8 cellular contexts compared by ENCODE assay signal in the genomic region with DNA sequence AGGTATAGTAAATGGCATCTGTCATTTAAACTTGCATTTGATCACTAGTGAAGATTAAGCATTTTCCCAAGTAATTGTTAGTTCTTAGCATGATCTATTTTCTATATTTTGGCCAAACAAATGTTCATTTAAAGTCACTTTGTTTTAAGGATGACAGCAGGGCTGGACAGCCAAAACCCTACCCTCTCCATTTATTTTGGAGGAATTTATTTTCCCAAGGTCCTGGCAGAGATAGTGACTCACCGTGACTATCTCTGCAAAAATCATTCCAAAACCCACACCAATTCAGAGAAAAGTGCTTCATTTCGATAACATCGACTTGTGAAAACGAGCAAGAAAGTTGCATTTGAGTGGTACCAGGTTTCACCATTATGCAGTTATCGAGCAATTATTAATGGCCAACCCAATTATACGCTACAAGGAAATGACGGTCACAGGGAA. TPM values are rescaled to one million over a fixed set of nuclear protein-coding genes. Genes with fewer than 3 reads are reported as not detected.
DNase-seq lines count a peak whose midpoint lies in the region; ATAC-seq and TF ChIP-seq lines count a peak whose summit lies in the region.

No MANE protein-coding gene starts in this region.

- peak overlapping the region; percentile 93 for H3K27ac ChIP-seq in CD4-positive, CD25-positive, alpha-beta regulatory T cell (ENCODE audit: insufficient read depth, low read length, poor library complexity, severe bottlenecking)
- H3K27ac ChIP-seq in layer of hippocampus (ENCODE audit: low read depth, low read length) (peak overlapping the region; percentile 89), thymus (ENCODE audit: low read depth) (peak overlapping the region; percentile 91)

- H3K4me1 Mint-ChIP-seq in CD4-positive, CD25-positive, alpha-beta regulatory T cell = peaks cover 4 to 43% (median 32%) of the 10 kb centered on the region in 4 donors
- H3K4me1 Mint-ChIP-seq in HFFc6 (ENCODE audit: low read depth) = peaks cover 29% of the 10 kb centered on the region
- H3K4me1 Mint-ChIP-seq in activated naive CD8-positive, alpha-beta T cell treated with anti-CD3 and anti-CD28 coated beads, Interleukin-2, amount 10 ng/mL, durations not matched to agents 7 days and 5 days = peaks cover 24% of the 10 kb centered on the region

- no peaks in the 10 kb centered on the region for H3K27me3 Mint-ChIP-seq in CD4-positive, CD25-positive, alpha-beta regulatory T cell
- H3K27me3 Mint-ChIP-seq in HFFc6 (ENCODE audit: insufficient read depth) = peaks cover 7% of the 10 kb centered on the region
- H3K27me3 Mint-ChIP-seq in activated naive CD8-positive, alpha-beta T cell treated with anti-CD3 and anti-CD28 coated beads, Interleukin-2, amount 10 ng/mL, durations not matched to agents 7 days and 5 days = no peaks in the 10 kb centered on the region

- POLR2A ChIA-PET in activated naive CD8-positive, alpha-beta T cell treated with anti-CD3 and anti-CD28 coated beads, Interleukin-2, amount 10 ng/mL, durations not matched to agents 7 days and 5 days (lab: Charles Lee) = interaction anchor here (0.9 to 2.5 kb wide), 9 partner anchors 9 to 999 kb away, joined by 3 to 16 read pairs (median 4); a partner anchor contains a TSS

- no peaks in the 10 kb centered on the region for H3K36me3 Mint-ChIP-seq in CD4-positive, CD25-positive, alpha-beta regulatory T cell
- H3K36me3 Mint-ChIP-seq in HFFc6 (ENCODE audit: low read depth) = no peaks in the 10 kb centered on the region
- no peaks in the 10 kb centered on the region for H3K36me3 Mint-ChIP-seq in activated naive CD8-positive, alpha-beta T cell treated with anti-CD3 and anti-CD28 coated beads, Interleukin-2, amount 10 ng/mL, durations not matched to agents 7 days and 5 days

- peak overlapping the region; percentile 92 to 98 (median 94) for H3K4me3 Mint-ChIP-seq in CD4-positive, CD25-positive, alpha-beta regulatory T cell
- H3K4me3 Mint-ChIP-seq in HFFc6 = peak overlapping the region; percentile 94
- H3K4me3 Mint-ChIP-seq in activated naive CD8-positive, alpha-beta T cell treated with anti-CD3 and anti-CD28 coated beads, Interleukin-2, amount 10 ng/mL, durations not matched to agents 7 days and 5 days = peak overlapping the region; percentile 90

- no peak for DNase-seq in CD4-positive, CD25-positive, alpha-beta regulatory T cell
- peak; percentile 32 for DNase-seq in HFFc6
- no peak for DNase-seq in activated naive CD8-positive, alpha-beta T cell treated with anti-CD3 and anti-CD28 coated beads, Interleukin-2, amount 10 ng/mL, durations not matched to agents 7 days and 5 days
- no peak for DNase-seq in HT-29 (ENCODE audit: low spot score)
- no peak for DNase-seq in NCI-H187 treated with DMSO at 0.1 percent for 48 hours (lab: John Stamatoyannopoulos, UW)

- TF ChIP-seq CTCF in HFFc6 (IDR thresholded peaks at IDR 0.05) = no peak

- H3K9me3 Mint-ChIP-seq in CD4-positive, CD25-positive, alpha-beta regulatory T cell = peaks cover 0 to 2% (median 0%) of the 10 kb centered on the region in 7 donors
- no peaks in the 10 kb centered on the region for H3K9me3 Mint-ChIP-seq in HFFc6
- no peaks in the 10 kb centered on the region for H3K9me3 Mint-ChIP-seq in activated naive CD8-positive, alpha-beta T cell treated with anti-CD3 and anti-CD28 coated beads, Interleukin-2, amount 10 ng/mL, durations not matched to agents 7 days and 5 days

- 1% methylated on average over 7 of the region's 7 CpGs for WGBS in thymus

- ATAC-seq in CD4-positive, CD25-positive, alpha-beta regulatory T cell (ENCODE audit: low read depth in 2 of 2) = no peak
- ATAC-seq in activated naive CD8-positive, alpha-beta T cell treated with anti-CD3 and anti-CD28 coated beads, Interleukin-2, amount 10 ng/mL, durations not matched to agents 7 days and 5 days (ENCODE audit: low read depth) = no peak
- no peak for ATAC-seq in HG02678 (IDR thresholded peaks at IDR 0.05; ENCODE audit: unreplicated experiment)

- no peaks in the 10 kb centered on the region for H3K9me3 ChIP-seq in CD4-positive, CD25-positive, alpha-beta regulatory T cell (ENCODE audit: control insufficient read depth in 2 of 2, low read length in 2 of 2)
- no peaks in the 10 kb centered on the region for H3K9me3 ChIP-seq in thymus (ENCODE audit: control insufficient read depth)

- H3K4me3 ChIP-seq in CD4-positive, CD25-positive, alpha-beta regulatory T cell (ENCODE audit: low read depth, low read length) = peak overlapping the region; percentile 96
- peak overlapping the region; percentile 84 for H3K4me3 ChIP-seq in thymus (ENCODE audit: low read length)

- peak overlapping the region; percentile 96 for H3K27ac Mint-ChIP-seq in CD4-positive, CD25-positive, alpha-beta regulatory T cell
- H3K27ac Mint-ChIP-seq in HFFc6 = peak overlapping the region; percentile 94
- peak overlapping the region; percentile 91 for H3K27ac Mint-ChIP-seq in activated naive CD8-positive, alpha-beta T cell treated with anti-CD3 and anti-CD28 coated beads, Interleukin-2, amount 10 ng/mL, durations not matched to agents 7 days and 5 days

- no peaks in the 10 kb centered on the region for H3K27me3 ChIP-seq in CD4-positive, CD25-positive, alpha-beta regulatory T cell (ENCODE audit: control insufficient read depth, insufficient read depth, low read length)
- H3K27me3 ChIP-seq in layer of hippocampus (ENCODE audit: control insufficient read depth, insufficient read depth, low read length) (no peaks in the 10 kb centered on the region), thymus (ENCODE audit: control insufficient read depth, insufficient read depth) (no peaks in the 10 kb centered on the region)

- peaks cover 22% of the 10 kb centered on the region for H3K4me1 ChIP-seq in CD4-positive, CD25-positive, alpha-beta regulatory T cell (ENCODE audit: control insufficient read depth, insufficient read depth, low read length, poor library complexity, severe bottlenecking)
- H3K4me1 ChIP-seq in thymus (ENCODE audit: control insufficient read depth, insufficient read depth, low read length) = peaks cover 9% of the 10 kb centered on the region

- H3K36me3 ChIP-seq in CD4-positive, CD25-positive, alpha-beta regulatory T cell (ENCODE audit: control insufficient read depth, insufficient read depth, low read length) = no peaks in the 10 kb centered on the region
- no peaks in the 10 kb centered on the region for H3K36me3 ChIP-seq in thymus (ENCODE audit: control insufficient read depth, insufficient read depth)

RNA-seq across cellular contexts. Expression of a gene that starts 0.7 kb away (rescaled TPM):
- total RNA-seq in CD4-positive, CD25-positive, alpha-beta regulatory T cell = 27.8 TPM
- 10 to 100 TPM in 3 of 4 donors, 1 to 10 TPM in 1; 9.8 to 16.7 (median 14.6) TPM for polyA plus RNA-seq in CD4-positive, CD25-positive, alpha-beta regulatory T cell
- total RNA-seq in HFFc6 (2021; fragmentation: NEBNext Ultra II Directional; extraction: Animal tissue kit (Norgen Biotek cat#: 25700)) = 10 to 100 TPM in 5 of 6 experiments, 1 to 10 TPM in 1; 9.7 to 12.6 (median 10.7) TPM
- total RNA-seq in activated naive CD8-positive, alpha-beta T cell treated with anti-CD3 and anti-CD28 coated beads, Interleukin-2, amount 10 ng/mL, durations not matched to agents 7 days and 5 days = 10 to 100 TPM; 21.4 to 23.8 TPM
- 10.7 TPM for polyA plus RNA-seq in thymus
- total RNA-seq in HT-29 (2014; rRNA removed; shearing (Covaris generic)) = 137 and 148 TPM in 2 replicates
